8 cellular contexts compared by ENCODE assay signal in genomic region chr4:146243141-146243882, GRCh38. TPM values are rescaled to one million over a fixed set of nuclear protein-coding genes. Genes with fewer than 3 reads are reported as not detected.
DNase-seq lines count a peak whose midpoint lies in the region; TF ChIP-seq lines count a peak whose summit lies in the region.

No MANE protein-coding gene starts in this region.

- H3K4me1 ChIP-seq in HEK293 (ENCODE audit: control insufficient read depth, insufficient read depth, low read length) = no peaks in the 10 kb centered on the region
- H3K4me1 ChIP-seq in right atrium auricular region = peaks cover 0 to 54% of the 10 kb centered on the region in 2 donors

- POLR2A ChIA-PET in HEK293 (lab: Yijun Ruan, JAX) = no interaction called here

- H3K9me3 ChIP-seq in HEK293 (ENCODE audit: control insufficient read depth, insufficient read depth, low read depth, low read length) (no peaks in the 10 kb centered on the region), right atrium auricular region (no peaks in the 10 kb centered on the region)

- in situ Hi-C loops in G401 (cut with HindIII; ENCODE audit: low sequenced_read_pairs) = no loop called here

- no peaks in the 10 kb centered on the region for H3K9me3 Mint-ChIP-seq in Calu3 (ENCODE audit: low read depth, unreplicated experiment)

- H3K27me3 ChIP-seq in right atrium auricular region = no peaks in the 10 kb centered on the region

- H3K27ac ChIP-seq in HEK293 (ENCODE audit: extremely low read depth, low read depth, low read length) (no peak overlapping the region), right atrium auricular region (peak overlapping the region; percentile 19 to 76)

- CTCF ChIA-PET in HEK293 (lab: Yijun Ruan, JAX) = no interaction called here
- CTCF ChIA-PET in Calu3 (lab: Charles Lee) = no interaction called here

- BruUV-seq in Calu3 (replicated peaks; lab: Mats Ljungman, UMichigan) = no TSS peak

- H3K4me3 Mint-ChIP-seq in Calu3 (ENCODE audit: low read depth, unreplicated experiment) = no peak overlapping the region

- H3K4me1 Mint-ChIP-seq in Calu3 (ENCODE audit: low read depth, unreplicated experiment) = peaks cover 7% of the 10 kb centered on the region

- H3K36me3 ChIP-seq in HEK293 (ENCODE audit: control insufficient read depth in 2 of 2, insufficient read depth in 1 of 2, low read length in 2 of 2) (no peaks in the 10 kb centered on the region), right atrium auricular region (no peaks in the 10 kb centered on the region)

- intact Hi-C loops in Calu3 (cut with micrococcal nuclease; ENCODE audit: unreplicated experiment) = no loop called here

- no peak overlapping the region for H3K27ac Mint-ChIP-seq in Calu3 (ENCODE audit: unreplicated experiment)

- no peaks in the 10 kb centered on the region for H3K36me3 Mint-ChIP-seq in Calu3 (ENCODE audit: insufficient read depth, unreplicated experiment)

- TF ChIP-seq CTCF in GM12873 (IDR thresholded peaks at IDR 0.05; ENCODE audit: insufficient read depth, low read depth, low read length, missing control alignments) = peak; percentile 83
- peak; percentile 47 for TF ChIP-seq CTCF in HEK293 (tag by site-specific recombination; IDR thresholded peaks at IDR 0.05)
- peak; percentile 26 to 51 for TF ChIP-seq CTCF in right atrium auricular region (IDR thresholded peaks at IDR 0.05)
- TF ChIP-seq CTCF in Calu3 (IDR thresholded peaks at IDR 0.05; ENCODE audit: unreplicated experiment) = no peak

- no peaks in the 10 kb centered on the region for H3K27me3 Mint-ChIP-seq in Calu3 (ENCODE audit: unreplicated experiment)

- DNase-seq in NOMO-1 (lab: John Stamatoyannopoulos, UW; ENCODE audit: unreplicated experiment in 2 of 2) (peak; percentile 21 to 62), activated T-helper 1 cell treated with Interleukin-2 at 50 U/mL for 16 hours (ENCODE audit: low read depth) (peak; percentile 4), right atrium auricular region (ENCODE audit: low spot score) (no peak), Calu3 (no peak), G401 (ENCODE audit: low spot score) (no peak)
- DNase-seq in stimulated activated CD8-positive, alpha-beta memory T cell treated with anti-CD3 and anti-CD28 coated beads, Interleukin-2, amount 100 ng/mL, for 48 hours (ENCODE audit: low read depth in 2 of 2) = peak; percentile 71 to 75

- no peak overlapping the region for H3K4me3 ChIP-seq in HEK293 (ENCODE audit: low read depth, low read length)
- H3K4me3 ChIP-seq in right atrium auricular region = no peak overlapping the region

TF ChIP-seq in HEK293, 187 proteins besides CTCF, POLR2A, EP300 and RAD21:
- TF ChIP-seq, protein P1, sequence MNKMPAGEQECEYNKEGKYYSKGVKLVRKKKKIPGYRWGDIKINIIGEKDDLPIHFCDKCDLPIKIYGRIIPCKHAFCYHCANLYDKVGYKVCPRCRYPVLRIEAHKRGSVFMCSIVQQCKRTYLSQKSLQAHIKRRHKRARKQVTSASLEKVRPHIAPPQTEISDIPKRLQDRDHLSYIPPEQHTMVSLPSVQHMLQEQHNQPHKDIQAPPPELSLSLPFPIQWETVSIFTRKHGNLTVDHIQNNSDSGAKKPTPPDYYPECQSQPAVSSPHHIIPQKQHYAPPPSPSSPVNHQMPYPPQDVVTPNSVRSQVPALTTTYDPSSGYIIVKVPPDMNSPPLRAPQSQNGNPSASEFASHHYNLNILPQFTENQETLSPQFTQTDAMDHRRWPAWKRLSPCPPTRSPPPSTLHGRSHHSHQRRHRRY (tag by site-specific recombination; IDR thresholded peaks at IDR 0.05) = no peak
- TF ChIP-seq ZNF488 (tag by site-specific recombination; IDR thresholded peaks at IDR 0.05) (no peak), SCRT1 (tag by site-specific recombination; IDR thresholded peaks at IDR 0.05; ENCODE audit: borderline replicate concordance) (no peak), ZNF223 (tag by site-specific recombination; IDR thresholded peaks at IDR 0.05) (no peak), ZNF518A (tag by site-specific recombination; conservative IDR thresholded peaks at IDR 0.05; ENCODE audit: low read depth) (no peak), ZNF155 (tag by site-specific recombination; IDR thresholded peaks at IDR 0.05) (no peak), ZNF266 (tag by site-specific recombination; IDR thresholded peaks at IDR 0.05; ENCODE audit: low read depth) (no peak), ZBTB48 (tag by site-specific recombination; IDR thresholded peaks at IDR 0.05) (no peak), KLF7 (tag by site-specific recombination; IDR thresholded peaks at IDR 0.05; ENCODE audit: borderline replicate concordance) (no peak), ZNF239 (tag by site-specific recombination; IDR thresholded peaks at IDR 0.05) (no peak), ZNF514 (tag by site-specific recombination; IDR thresholded peaks at IDR 0.05) (no peak), ZBTB8A (tag by site-specific recombination; IDR thresholded peaks at IDR 0.05) (no peak), ZNF510 (tag by site-specific recombination; IDR thresholded peaks at IDR 0.05; ENCODE audit: insufficient replicate concordance) (no peak), ZBTB20 (tag by site-specific recombination; IDR thresholded peaks at IDR 0.05) (no peak), ZNF571 (tag by site-specific recombination; IDR thresholded peaks at IDR 0.05) (no peak), ZNF664 (tag by site-specific recombination; IDR thresholded peaks at IDR 0.05) (no peak), REPIN1 (tag by site-specific recombination; IDR thresholded peaks at IDR 0.05; ENCODE audit: low read depth) (no peak), ZNF561 (tag by site-specific recombination; IDR thresholded peaks at IDR 0.05; ENCODE audit: borderline replicate concordance) (no peak)

RNA-seq across cellular contexts. Expression of gene REELD1, which starts 29.0 kb away (rescaled TPM):
- total RNA-seq in right atrium auricular region = under 1 TPM in 1 of 2 donors, not detected in 1; 0.71 TPM
- total RNA-seq in Calu3 (2022) = 1.2 TPM in 1 of 2 replicates, not detected in the other
- total RNA-seq in G401 (2014; rRNA removed; shearing (Covaris generic)) = not detected in 2 replicates

Comparison
In these comparisons a context has a peak if more than half of its experiments do, and no peak if none do; other contexts are left out.
1. DNase-seq: peak in NOMO-1 (2 of 2), activated T-helper 1 cell treated with Interleukin-2 at 50 U/mL for 16 hours (single experiment) and stimulated activated CD8-positive, alpha-beta memory T cell treated with anti-CD3 and anti-CD28 coated beads, Interleukin-2, amount 100 ng/mL, for 48 hours (2 of 2); none in right atrium auricular region (single experiment), Calu3 (single experiment) and G401 (single experiment).